Comparison of ENCODE assay signal across 1 cellular context in the genomic region with DNA sequence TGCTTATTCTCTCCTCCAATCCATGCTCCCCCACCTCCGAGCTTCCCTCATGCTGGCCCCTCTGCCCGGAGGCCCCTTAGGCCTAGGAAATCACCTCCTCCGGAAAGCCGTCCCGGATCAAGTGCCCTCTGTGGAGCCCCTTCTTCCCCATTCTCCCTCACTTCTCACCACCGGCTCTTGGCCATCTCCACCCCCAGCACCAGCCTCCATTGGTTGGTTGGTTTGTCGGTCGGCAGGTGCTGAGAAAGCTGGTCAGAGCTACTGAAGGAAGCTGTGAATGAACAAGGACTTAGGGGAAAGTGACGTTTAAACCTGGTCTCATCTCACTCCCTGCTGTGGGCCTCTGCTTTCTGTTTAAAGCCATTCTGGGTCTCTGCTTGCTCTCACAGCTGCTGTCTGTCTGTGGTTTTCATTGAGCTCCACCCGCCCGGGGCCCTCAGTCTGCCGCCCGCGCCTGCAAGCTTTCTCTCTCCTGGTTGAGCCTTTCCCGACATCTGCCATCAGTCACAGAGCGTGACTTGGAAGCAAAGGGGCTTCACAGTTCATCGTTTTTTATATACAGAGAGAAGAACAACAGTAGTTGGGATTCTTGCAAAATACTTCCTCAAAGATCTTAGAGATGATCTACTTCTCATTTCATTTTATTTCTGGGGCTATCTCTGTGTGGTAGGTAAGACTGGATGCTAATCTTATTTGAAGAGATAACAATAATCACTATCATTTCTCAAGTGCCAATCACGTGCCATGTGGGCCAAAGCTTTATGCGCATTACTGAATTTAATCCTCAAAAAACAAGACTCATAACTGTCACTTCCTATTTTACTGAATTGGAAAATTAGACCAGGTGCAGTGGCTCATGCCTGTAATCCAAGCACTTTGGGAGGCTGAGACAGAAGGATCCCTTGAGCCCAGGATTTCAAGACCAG.
TF ChIP-seq lines count a peak whose summit lies in the region.

No MANE protein-coding gene starts in this region.

TF ChIP-seq in GM12878, 131 proteins besides CTCF, POLR2A, EP300 and RAD21 (continued from another document):
- TF ChIP-seq, protein P1, sequence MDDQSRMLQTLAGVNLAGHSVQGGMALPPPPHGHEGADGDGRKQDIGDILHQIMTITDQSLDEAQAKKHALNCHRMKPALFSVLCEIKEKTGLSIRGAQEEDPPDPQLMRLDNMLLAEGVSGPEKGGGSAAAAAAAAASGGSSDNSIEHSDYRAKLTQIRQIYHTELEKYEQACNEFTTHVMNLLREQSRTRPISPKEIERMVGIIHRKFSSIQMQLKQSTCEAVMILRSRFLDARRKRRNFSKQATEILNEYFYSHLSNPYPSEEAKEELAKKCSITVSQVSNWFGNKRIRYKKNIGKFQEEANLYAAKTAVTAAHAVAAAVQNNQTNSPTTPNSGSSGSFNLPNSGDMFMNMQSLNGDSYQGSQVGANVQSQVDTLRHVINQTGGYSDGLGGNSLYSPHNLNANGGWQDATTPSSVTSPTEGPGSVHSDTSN (IDR thresholded peaks at IDR 0.05; ENCODE audit: insufficient replicate concordance, low read depth, low read length) = peak; percentile 49
- TF ChIP-seq MEF2B (IDR thresholded peaks at IDR 0.05; ENCODE audit: partially characterized antibody, poor library complexity, severe bottlenecking) = peak; percentile 12
- TF ChIP-seq NBN (IDR thresholded peaks at IDR 0.05) = peak; percentile 57; the same call in 1 of the 2 replicates
- no peak for TF ChIP-seq CHD4 (IDR thresholded peaks at IDR 0.05)
- TF ChIP-seq IKZF2 (IDR thresholded peaks at IDR 0.05) = peak in 1 of 2 experiments; percentile 35; a peak in 3 of 4 replicates
- no peak for TF ChIP-seq TBL1XR1 (IDR thresholded peaks at IDR 0.05; ENCODE audit: low read depth, low read length)
- TF ChIP-seq TCF3 (IDR thresholded peaks at IDR 0.05; ENCODE audit: borderline replicate concordance, insufficient read depth, low read depth, low read length) = 0 out of 2 replicates have a peak, but pooled peaks have one; percentile 73
- TF ChIP-seq CBFB (IDR thresholded peaks at IDR 0.05; ENCODE audit: low read depth) = peak; percentile 64; the same call in 1 of the 2 replicates
- TF ChIP-seq DPF2 (IDR thresholded peaks at IDR 0.05) = peak; percentile 16; the same call in 1 of the 2 replicates
- TF ChIP-seq CREB1 (IDR thresholded peaks at IDR 0.05; ENCODE audit: low read depth) = peak; percentile 76
